ENCODE assay signal across 17 cellular contexts in genomic region chr18:79513381-79514081, GRCh38.
A peak's percentile ranks its signal among the peaks of the same experiment; 100 is the strongest.
DNase-seq lines count a peak whose midpoint lies in the region; ATAC-seq, FAIRE-seq and TF ChIP-seq lines count a peak whose summit lies in the region.
"Had no signal": no experiment of that assay in that cellular context is flagged by ENCODE, and none has a peak within 500 bp of the region (broad histone marks: within the 10 kb centered on the region; RNA-seq: fewer than 3 reads in every experiment).

No MANE protein-coding gene starts in this region.

- H3K27ac Mint-ChIP-seq in activated naive CD4-positive, alpha-beta T cell treated with anti-CD3 and anti-CD28 coated beads, Interleukin-2, amount 10 ng/mL, durations not matched to agents 7 days and 5 days: peak overlapping the region; percentile 37

- H4K91ac ChIP-seq in neuronal stem cell (ENCODE audit: low read depth, low read length, poor library complexity): peak overlapping the region; percentile 46

- H3K4me1 ChIP-seq in right cardiac atrium (ENCODE audit: control insufficient read depth, insufficient read depth, low read length): no peaks in the 10 kb centered on the region
- peaks cover 0 to under 1% of the 10 kb centered on the region in 2 donors for H3K4me1 ChIP-seq in neuronal stem cell (ENCODE audit: control insufficient read depth in 2 of 2, insufficient read depth in 1 of 2, low read depth in 1 of 2, low read length in 2 of 2)
- H3K4me1 ChIP-seq in vagina: no peaks in the 10 kb centered on the region
- H3K4me1 ChIP-seq: pancreas had no signal

- ATAC-seq in right cardiac atrium (no peak), Right ventricle myocardium inferior (no peak)
- ATAC-seq: HepG2, Panc1, pancreas had no signal

- no peak overlapping the region for H3K18ac ChIP-seq in neuronal stem cell (ENCODE audit: low read length)

- H3K4me3 Mint-ChIP-seq in activated naive CD4-positive, alpha-beta T cell treated with anti-CD3 and anti-CD28 coated beads, Interleukin-2, amount 10 ng/mL, durations not matched to agents 7 days and 5 days: no peak overlapping the region

- H3K4ac ChIP-seq in neuronal stem cell (ENCODE audit: low read length): no peak overlapping the region

- FAIRE-seq in H54 (lab: Jason Lieb, UNC): no peak
- FAIRE-seq: G401.6, GM12891, HepG2, pancreas had no signal

- no peak overlapping the region for H2BK5ac ChIP-seq in neuronal stem cell (ENCODE audit: low read length)

- peaks cover 4% of the 10 kb centered on the region for H3K79me1 ChIP-seq in neuronal stem cell (ENCODE audit: low read depth, low read length)

- no peak overlapping the region for H3K4me3 ChIP-seq in right cardiac atrium (ENCODE audit: low read length)
- H3K4me3 ChIP-seq in neuronal stem cell (ENCODE audit: low read length in 2 of 2): peak overlapping the region in 1 of 2 donors; percentile 21
- no peak overlapping the region for H3K4me3 ChIP-seq in vagina
- H3K4me3 ChIP-seq: ascending aorta, pancreas had no signal

- H3K27me3 ChIP-seq in right cardiac atrium (ENCODE audit: control insufficient read depth, insufficient read depth): no peaks in the 10 kb centered on the region
- H3K27me3 ChIP-seq in neuronal stem cell (ENCODE audit: control insufficient read depth in 3 of 3, insufficient read depth in 3 of 3, low read depth in 1 of 3, low read length in 3 of 3): peaks cover 0 to 4% (median under 1%) of the 10 kb centered on the region in 3 experiments
- no peaks in the 10 kb centered on the region for H3K27me3 ChIP-seq in vagina
- H3K27me3 ChIP-seq: ascending aorta, pancreas had no signal

- H3K9me3 Mint-ChIP-seq in activated naive CD4-positive, alpha-beta T cell treated with anti-CD3 and anti-CD28 coated beads, Interleukin-2, amount 10 ng/mL, durations not matched to agents 7 days and 5 days: no peaks in the 10 kb centered on the region

- 97% methylated on average over 36 of the region's 36 CpGs for WGBS in right cardiac atrium
- WGBS in neuronal stem cell (ENCODE audit: extremely low coverage in 2 of 2, insufficient read length in 2 of 2, insufficient replicate concordance in 1 of 2), 2 donors: no CpG with 5 or more reads among the region's 36 CpGs

- CTCF ChIA-PET in activated naive CD4-positive, alpha-beta T cell treated with anti-CD3 and anti-CD28 coated beads, Interleukin-2, amount 10 ng/mL, durations not matched to agents 7 days and 5 days (lab: Charles Lee): no interaction called here

- peak in 2 of 3 donors; percentile 15 to 48 for DNase-seq in right cardiac atrium
- DNase-seq in Right ventricle myocardium inferior (ENCODE audit: missing footprints): no peak
- peak; percentile 15 for DNase-seq in activated naive CD4-positive, alpha-beta T cell treated with anti-CD3 and anti-CD28 coated beads, Interleukin-2, amount 10 ng/mL, durations not matched to agents 7 days and 5 days
- DNase-seq in neuronal stem cell (ENCODE audit: low spot score): no peak
- peak; percentile 60 to 84 for DNase-seq in vagina (ENCODE audit: extremely low spot score in 2 of 2)
- no peak for DNase-seq in amygdala (lab: John Stamatoyannopoulos, UW)
- DNase-seq in NCI-H69 (lab: John Stamatoyannopoulos, UW): no peak
- no peak for DNase-seq in H54 (ENCODE audit: insufficient read length, low spot score)
- DNase-seq: Calu3; NCI-H774; stimulated activated CD4-positive, alpha-beta T cell treated with anti-CD3 and anti-CD28 coated beads, Interleukin-12 subunit alpha, Interleukin-12 subunit beta, amount 100 ng/mL, for 4 hours had no signal

- peak overlapping the region; percentile 69 for H3K23ac ChIP-seq in neuronal stem cell (ENCODE audit: low read depth, low read length, poor library complexity)

- no peak overlapping the region for H2BK15ac ChIP-seq in neuronal stem cell (ENCODE audit: low read length)

- peaks cover 33% of the 10 kb centered on the region for H3K4me1 Mint-ChIP-seq in activated naive CD4-positive, alpha-beta T cell treated with anti-CD3 and anti-CD28 coated beads, Interleukin-2, amount 10 ng/mL, durations not matched to agents 7 days and 5 days

- H3K4me2 ChIP-seq in neuronal stem cell (ENCODE audit: insufficient read depth, low read length, poor library complexity, severe bottlenecking): no peak overlapping the region

- H3K14ac ChIP-seq in neuronal stem cell (ENCODE audit: low read length): peak overlapping the region; percentile 91

- TF ChIP-seq CTCF in vagina (IDR thresholded peaks at IDR 0.05): no peak

- H3K36me3 ChIP-seq in neuronal stem cell (replicated peaks in 1 of 2; ENCODE audit: control insufficient read depth in 2 of 2, insufficient read depth in 2 of 2, low read length in 2 of 2) (no peaks in the 10 kb centered on the region), vagina (no peaks in the 10 kb centered on the region)
- H3K36me3 ChIP-seq: pancreas had no signal

- H2BK12ac ChIP-seq in neuronal stem cell (ENCODE audit: low read length): peak overlapping the region; percentile 34

- H3K27me3 Mint-ChIP-seq in activated naive CD4-positive, alpha-beta T cell treated with anti-CD3 and anti-CD28 coated beads, Interleukin-2, amount 10 ng/mL, durations not matched to agents 7 days and 5 days: no peaks in the 10 kb centered on the region

- no peak overlapping the region for H3K27ac ChIP-seq in right cardiac atrium (ENCODE audit: low read length)
- no peak overlapping the region for H3K27ac ChIP-seq in neuronal stem cell (replicated peaks; ENCODE audit: low read length)
- H3K27ac ChIP-seq in vagina: no peak overlapping the region
- H3K27ac ChIP-seq: ascending aorta, pancreas had no signal

- peaks cover 19% of the 10 kb centered on the region for H3K36me3 Mint-ChIP-seq in activated naive CD4-positive, alpha-beta T cell treated with anti-CD3 and anti-CD28 coated beads, Interleukin-2, amount 10 ng/mL, durations not matched to agents 7 days and 5 days

- TF ChIP-seq POLR2A in vagina (IDR thresholded peaks at IDR 0.05): no peak
- no peak for TF ChIP-seq POLR2A in H54 (IDR thresholded peaks at IDR 0.05; ENCODE audit: low read depth, low read length)

- no peak overlapping the region for H4K8ac ChIP-seq in neuronal stem cell (ENCODE audit: low read depth, low read length)

- H2AK5ac ChIP-seq in neuronal stem cell (ENCODE audit: low read depth, low read length): peak overlapping the region; percentile 41

- H3K9ac ChIP-seq in neuronal stem cell (ENCODE audit: low read depth, low read length, poor library complexity): no peak overlapping the region

- no peak overlapping the region for H2AFZ ChIP-seq in neuronal stem cell (ENCODE audit: low read length)

- H3K9me3 ChIP-seq in right cardiac atrium (ENCODE audit: control insufficient read depth, low read length) (no peaks in the 10 kb centered on the region), neuronal stem cell (replicated peaks in 1 of 2; ENCODE audit: control insufficient read depth in 2 of 2, insufficient read depth in 1 of 2, low read depth in 1 of 2, low read length in 2 of 2) (peaks cover 0 to 5% of the 10 kb centered on the region in 2 donors), vagina (no peaks in the 10 kb centered on the region)
- H3K9me3 ChIP-seq: ascending aorta, pancreas had no signal

- intact Hi-C loops in right cardiac atrium (cut with DNase I): no loop called here
- intact Hi-C loops in Right ventricle myocardium inferior (cut with DNase I): no loop called here
- intact Hi-C loops in vagina (cut with DNase I): no loop called here

- H2BK120ac ChIP-seq in neuronal stem cell (ENCODE audit: low read depth, low read length): peak overlapping the region; percentile 66

Comparison
In these comparisons a context has a peak if more than half of its experiments do, and no peak if none do; other contexts are left out.
1. DNase-seq: peak in right cardiac atrium (2 of 3), activated naive CD4-positive, alpha-beta T cell treated with anti-CD3 and anti-CD28 coated beads, Interleukin-2, amount 10 ng/mL, durations not matched to agents 7 days and 5 days (single experiment) and vagina (2 of 2); none in Right ventricle myocardium inferior (single experiment), neuronal stem cell (single experiment), amygdala (0 of 56), NCI-H69 (single experiment) and H54 (single experiment).